In genomic region chr7:124671976-124672375, GRCh38 we compare ENCODE assay signal across 14 cellular contexts.
DNase-seq lines count a peak whose midpoint lies in the region; ATAC-seq, FAIRE-seq and TF ChIP-seq lines count a peak whose summit lies in the region.
"Had no signal": no experiment of that assay in that cellular context is flagged by ENCODE, and none has a peak within 500 bp of the region (broad histone marks: within the 10 kb centered on the region; RNA-seq: fewer than 3 reads in every experiment).

No MANE protein-coding gene starts in this region.

- no peaks in the 10 kb centered on the region for H3K79me2 ChIP-seq in keratinocyte (ENCODE audit: control insufficient read depth, insufficient read depth, low read length)

- H3K27ac ChIP-seq in keratinocyte (ENCODE audit: control insufficient read depth, insufficient read depth, low read length), result no peak overlapping the region
- H3K27ac ChIP-seq: SJSA1 had no signal

- no peaks in the 10 kb centered on the region for H3K9me1 ChIP-seq in keratinocyte (ENCODE audit: control insufficient read depth, extremely low read depth, insufficient read depth, low read length)

- no peak overlapping the region for H3K4me3 ChIP-seq in keratinocyte (ENCODE audit: control insufficient read depth in 2 of 3, extremely low read depth in 1 of 3, insufficient read depth in 2 of 3, low read depth in 1 of 3, low read length in 3 of 3)
- H3K4me3 ChIP-seq: SJSA1 had no signal

- DNase-seq in NCI-H748 (lab: John Stamatoyannopoulos, UW; ENCODE audit: unreplicated experiment), result peak; percentile 50
- DNase-seq in NCI-H748 treated with DMSO at 0.1 percent for 48 hours (lab: John Stamatoyannopoulos, UW), result no peak
- peak; percentile 20 for DNase-seq in NCI-H1105 (lab: John Stamatoyannopoulos, UW)
- peak; percentile 12 for DNase-seq in SK-MEL-5 (ENCODE audit: low read depth, low spot score)
- DNase-seq in keratinocyte (ENCODE audit: low read depth, low spot score), result peak; percentile 45
- no peak for DNase-seq in cerebellar cortex (ENCODE audit: low spot score)
- no peak for DNase-seq in left lobe of liver (ENCODE audit: low spot score)
- DNase-seq: AML-193, H7, NCI-H1092, NCI-H187, T1000 had no signal

- H3K4me1 ChIP-seq in keratinocyte (ENCODE audit: control insufficient read depth, extremely low read depth, insufficient read depth, low read length), result peaks cover 18% of the 10 kb centered on the region
- H3K4me1 ChIP-seq: SJSA1 had no signal

- no peaks in the 10 kb centered on the region for H3K27me3 ChIP-seq in keratinocyte (ENCODE audit: control insufficient read depth, extremely low read depth, insufficient read depth, low read length)
- H3K27me3 ChIP-seq: SJSA1 had no signal

- H4K20me1 ChIP-seq in keratinocyte (ENCODE audit: control insufficient read depth, extremely low read depth, insufficient read depth, low read length), result no peaks in the 10 kb centered on the region

- dilution Hi-C loops in keratinocyte (cut with MboI; ENCODE audit: extremely low pct_ligation_motif_present, low sequenced_read_pairs), result no loop called here

- FAIRE-seq in keratinocyte (lab: Jason Lieb, UNC), result peak; percentile 55

- peak overlapping the region; percentile 22 for H3K4me2 ChIP-seq in keratinocyte (ENCODE audit: control insufficient read depth, extremely low read depth, insufficient read depth, low read depth, low read length)

- H2AFZ ChIP-seq in keratinocyte (ENCODE audit: control insufficient read depth, low read length), result no peak overlapping the region

- no peaks in the 10 kb centered on the region for H3K36me3 ChIP-seq in keratinocyte (ENCODE audit: control insufficient read depth in 2 of 2, extremely low read depth in 1 of 2, insufficient read depth in 2 of 2, low read length in 2 of 2)
- H3K36me3 ChIP-seq: SJSA1 had no signal

- TF ChIP-seq CTCF in keratinocyte (optimal IDR thresholded peaks at IDR 0.05 in 1 of 3, IDR thresholded peaks at IDR 0.05 in 1 of 3, conservative IDR thresholded peaks at IDR 0.05 in 1 of 3; ENCODE audit: extremely low read depth in 1 of 3, insufficient read depth in 2 of 3, low read length in 3 of 3), result no peak

- no peak overlapping the region for H3K9ac ChIP-seq in keratinocyte (ENCODE audit: control insufficient read depth, extremely low read depth, insufficient read depth, low read length)

- H3K9me3 ChIP-seq in keratinocyte (ENCODE audit: control insufficient read depth, low read depth, low read length), result no peaks in the 10 kb centered on the region
- H3K9me3 ChIP-seq: SJSA1 had no signal

- in situ Hi-C loops in SK-MEL-5 (cut with HindIII; ENCODE audit: low pct_unique_long_range_greater_than_20kb, low sequenced_read_pairs), result no loop called here

- ATAC-seq in left lobe of liver, result no peak
- ATAC-seq in HG02610 (IDR thresholded peaks at IDR 0.05; ENCODE audit: unreplicated experiment), result no peak

Comparison
In these comparisons a context has a peak if more than half of its experiments do, and no peak if none do; other contexts are left out.
1. DNase-seq: peak in NCI-H748 (single experiment), NCI-H1105 (single experiment), SK-MEL-5 (single experiment) and keratinocyte (single experiment); none in NCI-H748 treated with DMSO at 0.1 percent for 48 hours (single experiment), cerebellar cortex (single experiment) and left lobe of liver (single experiment).